ENCODE assay signal across 22 cellular contexts in the genomic region with DNA sequence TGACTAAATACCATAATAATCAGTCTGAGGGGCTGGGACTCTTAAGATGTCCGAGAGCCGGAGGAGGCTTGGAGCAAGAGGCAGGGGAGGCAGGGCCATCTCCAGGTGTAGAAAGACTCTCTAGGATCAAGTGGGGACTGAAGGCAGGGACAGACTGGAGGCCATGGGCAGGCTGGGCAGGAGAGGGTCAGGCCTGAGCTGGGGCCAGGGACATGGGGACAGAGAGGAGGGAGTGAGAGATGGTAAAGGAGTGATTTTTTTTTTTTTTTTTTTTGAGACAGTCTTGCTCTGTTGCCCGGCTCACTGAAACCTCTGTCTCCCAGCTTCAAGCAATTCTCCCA. TPM values are rescaled to one million over a fixed set of nuclear protein-coding genes. Genes with fewer than 3 reads are reported as not detected.
A peak's percentile ranks its signal among the peaks of the same experiment; 100 is the strongest.
DNase-seq lines count a peak whose midpoint lies in the region; ATAC-seq and TF ChIP-seq lines count a peak whose summit lies in the region.
"Had no signal": no experiment of that assay in that cellular context is flagged by ENCODE, and none has a peak within 500 bp of the region (broad histone marks: within the 10 kb centered on the region; RNA-seq: fewer than 3 reads in every experiment).

No MANE protein-coding gene starts in this region.

- no peak overlapping the region for H3K4me3 ChIP-seq in Panc1 (ENCODE audit: low read depth in 2 of 2, low read length in 2 of 2)
- no peak overlapping the region for H3K4me3 ChIP-seq in endodermal cell (ENCODE audit: low read length)
- no peak overlapping the region for H3K4me3 ChIP-seq in gastrocnemius medialis
- H3K4me3 ChIP-seq: esophagus muscularis mucosa, GM12878, ovary had no signal

- H3K27ac ChIP-seq in Panc1 (ENCODE audit: low read length), result no peak overlapping the region
- peak overlapping the region; percentile 38 for H3K27ac ChIP-seq in endodermal cell (ENCODE audit: low read depth, low read length)
- no peak overlapping the region for H3K27ac ChIP-seq in gastrocnemius medialis
- H3K27ac ChIP-seq: esophagus muscularis mucosa, ovary had no signal

- in situ Hi-C loops in Panc1 (cut with HindIII; ENCODE audit: low pct_unique_long_range_greater_than_20kb, low sequenced_read_pairs) (no loop called here), gastrocnemius medialis (cut with MboI; ENCODE audit: low sequenced_read_pairs in 4 of 4) (no loop called here)

- POLR2A ChIA-PET in Panc1 (lab: Charles Lee), result interaction anchor here (0.6 kb wide), 1 partner anchor 656 kb away, joined by 3 read pairs; no protein-coding TSS in a partner anchor

- H3K27ac Mint-ChIP-seq in activated T-cell treated with anti-CD3 and anti-CD28 coated beads, Interleukin-2, amount 50 U/mL, for 72 hours, result no peak overlapping the region
- H3K27ac Mint-ChIP-seq in endodermal cell (no peak overlapping the region), neural crest cell (ENCODE audit: unreplicated experiment) (peak overlapping the region; percentile 86)

- WGBS in endodermal cell (ENCODE audit: insufficient coverage in 1 of 2, insufficient read length in 1 of 2), 2 experiments, result 84 to 89% methylated on average over 2 to 3 of the region's 3 CpGs

- intact Hi-C loops in Panc1 (cut with micrococcal nuclease; ENCODE audit: unreplicated experiment) (no loop called here), gastrocnemius medialis (cut with DNase I; ENCODE audit: low total_unique reads) (no loop called here)

- no peaks in the 10 kb centered on the region for H3K9me3 ChIP-seq in Panc1 (ENCODE audit: control insufficient read depth, insufficient read depth, low read depth, low read length)
- no peaks in the 10 kb centered on the region for H3K9me3 ChIP-seq in endodermal cell (ENCODE audit: control insufficient read depth, low read length)
- no peaks in the 10 kb centered on the region for H3K9me3 ChIP-seq in gastrocnemius medialis
- H3K9me3 ChIP-seq: esophagus muscularis mucosa, ovary had no signal

- no peak for DNase-seq in activated T-cell treated with anti-CD3 and anti-CD28 coated beads, Interleukin-2, amount 50 U/mL, for 4 hours
- no peak for DNase-seq in activated T-cell treated with anti-CD3 and anti-CD28 coated beads, Interleukin-2, amount 50 U/mL, for 72 hours
- no peak for DNase-seq in Panc1 (ENCODE audit: low read depth, low spot score)
- DNase-seq in endodermal cell, result no peak
- no peak for DNase-seq in neural crest cell (ENCODE audit: low read depth, low spot score)
- DNase-seq in gastrocnemius medialis, result no peak
- no peak for DNase-seq in amniotic stem cell (lab: John Stamatoyannopoulos, UW)
- no peak for DNase-seq in dedifferentiated amniotic fluid mesenchymal stem cell (ENCODE audit: extremely low spot score)
- DNase-seq: activated CD4-positive, alpha-beta T cell treated with anti-CD3 and anti-CD28 coated beads for 48 hours; mesendoderm; NCI-H187; NCI-H510A treated with DMSO at 0.1 percent for 48 hours; ovary; SHP77 treated with DMSO at 0.1 percent for 48 hours; stimulated activated CD4-positive, alpha-beta T cell treated with anti-CD3 and anti-CD28 coated beads, Interleukin-4, amount 100 ng/mL, for 1 hour; T1000 had no signal

- TF ChIP-seq CTCF in Panc1 (IDR thresholded peaks at IDR 0.05) (no peak), endodermal cell (conservative IDR thresholded peaks at IDR 0.05) (no peak), neural crest cell (conservative IDR thresholded peaks at IDR 0.05) (no peak), gastrocnemius medialis (IDR thresholded peaks at IDR 0.05 in 4 of 5, conservative IDR thresholded peaks at IDR 0.05 in 1 of 5) (no peak)

- H3K9ac ChIP-seq in endodermal cell (ENCODE audit: extremely low read depth, low read length, poor library complexity, severe bottlenecking), result no peak overlapping the region

- H3K4me1 Mint-ChIP-seq in activated T-cell treated with anti-CD3 and anti-CD28 coated beads, Interleukin-2, amount 50 U/mL, for 4 hours (ENCODE audit: low read depth), result peaks cover 8% of the 10 kb centered on the region
- H3K4me1 Mint-ChIP-seq in activated T-cell treated with anti-CD3 and anti-CD28 coated beads, Interleukin-2, amount 50 U/mL, for 72 hours (ENCODE audit: low read depth), result peaks cover 16% of the 10 kb centered on the region
- H3K4me1 Mint-ChIP-seq in endodermal cell (peaks cover 1% of the 10 kb centered on the region), neural crest cell (peaks cover 40% of the 10 kb centered on the region)

- peak overlapping the region; percentile 50 for H3K4me3 Mint-ChIP-seq in activated T-cell treated with anti-CD3 and anti-CD28 coated beads, Interleukin-2, amount 50 U/mL, for 4 hours
- H3K4me3 Mint-ChIP-seq in activated T-cell treated with anti-CD3 and anti-CD28 coated beads, Interleukin-2, amount 50 U/mL, for 72 hours, result peak overlapping the region in 1 of 2 donors; percentile 7
- no peak overlapping the region for H3K4me3 Mint-ChIP-seq in endodermal cell
- peak overlapping the region; percentile 84 for H3K4me3 Mint-ChIP-seq in neural crest cell

- CTCF ChIA-PET in Panc1 (lab: Charles Lee), result interaction anchor here (0.6 kb wide), 1 partner anchor 58 kb away, joined by 7 read pairs; no protein-coding TSS in a partner anchor

- no peaks in the 10 kb centered on the region; the same call in 1 of the 2 replicates for H3K36me3 ChIP-seq in Panc1 (ENCODE audit: control insufficient read depth, insufficient read depth, low read length)
- H3K36me3 ChIP-seq in endodermal cell (ENCODE audit: control insufficient read depth, insufficient read depth, low read length), result no peaks in the 10 kb centered on the region
- H3K36me3 ChIP-seq in gastrocnemius medialis, result peaks cover 0 to 9% of the 10 kb centered on the region in 2 donors
- H3K36me3 ChIP-seq: ovary had no signal

- H3K4me1 ChIP-seq in Panc1 (ENCODE audit: control insufficient read depth, insufficient read depth, low read length) (no peaks in the 10 kb centered on the region), endodermal cell (ENCODE audit: control insufficient read depth, insufficient read depth, low read length) (no peaks in the 10 kb centered on the region), gastrocnemius medialis (peaks cover 7 to 13% of the 10 kb centered on the region in 2 donors)

- H3K27me3 Mint-ChIP-seq in activated T-cell treated with anti-CD3 and anti-CD28 coated beads, Interleukin-2, amount 50 U/mL, for 4 hours (ENCODE audit: low read depth), result no peaks in the 10 kb centered on the region
- H3K27me3 Mint-ChIP-seq in activated T-cell treated with anti-CD3 and anti-CD28 coated beads, Interleukin-2, amount 50 U/mL, for 72 hours (ENCODE audit: low read depth), result no peaks in the 10 kb centered on the region
- H3K27me3 Mint-ChIP-seq in endodermal cell (ENCODE audit: insufficient read depth) (peaks cover 22% of the 10 kb centered on the region), neural crest cell (ENCODE audit: low read depth) (peaks cover 8% of the 10 kb centered on the region)

- no peak for ATAC-seq in activated T-cell treated with anti-CD3 and anti-CD28 coated beads, Interleukin-2, amount 50 U/mL, for 4 hours
- no peak for ATAC-seq in activated T-cell treated with anti-CD3 and anti-CD28 coated beads, Interleukin-2, amount 50 U/mL, for 72 hours (replicated peaks in 1 of 2)
- no peak for ATAC-seq in Panc1
- ATAC-seq in gastrocnemius medialis, result no peak
- ATAC-seq: GM12878 had no signal

- no peaks in the 10 kb centered on the region for H3K9me3 Mint-ChIP-seq in activated T-cell treated with anti-CD3 and anti-CD28 coated beads, Interleukin-2, amount 50 U/mL, for 4 hours
- H3K9me3 Mint-ChIP-seq in activated T-cell treated with anti-CD3 and anti-CD28 coated beads, Interleukin-2, amount 50 U/mL, for 72 hours, result no peaks in the 10 kb centered on the region
- H3K9me3 Mint-ChIP-seq in endodermal cell, result no peaks in the 10 kb centered on the region
- H3K9me3 Mint-ChIP-seq in neural crest cell, result no peaks in the 10 kb centered on the region

- TF ChIP-seq POLR2A in gastrocnemius medialis (IDR thresholded peaks at IDR 0.05), result no peak

- peaks cover 3% of the 10 kb centered on the region for H3K36me3 Mint-ChIP-seq in activated T-cell treated with anti-CD3 and anti-CD28 coated beads, Interleukin-2, amount 50 U/mL, for 4 hours (ENCODE audit: insufficient read depth)
- H3K36me3 Mint-ChIP-seq in activated T-cell treated with anti-CD3 and anti-CD28 coated beads, Interleukin-2, amount 50 U/mL, for 72 hours (ENCODE audit: insufficient read depth in 2 of 2), result peaks cover 0 to 4% of the 10 kb centered on the region in 2 donors
- H3K36me3 Mint-ChIP-seq in endodermal cell (ENCODE audit: low read depth), result no peaks in the 10 kb centered on the region
- H3K36me3 Mint-ChIP-seq in neural crest cell (ENCODE audit: low read depth), result no peaks in the 10 kb centered on the region

- BruUV-seq in Panc1 (replicated peaks; lab: Mats Ljungman, UMichigan), result TSS peak; percentile 82

- H3K27me3 ChIP-seq in Panc1 (ENCODE audit: control insufficient read depth, insufficient read depth, low read length) (no peaks in the 10 kb centered on the region), endodermal cell (ENCODE audit: control insufficient read depth, insufficient read depth, low read length, poor library complexity, severe bottlenecking) (no peaks in the 10 kb centered on the region), gastrocnemius medialis (no peaks in the 10 kb centered on the region)
- H3K27me3 ChIP-seq: esophagus muscularis mucosa, ovary had no signal

RNA-seq across cellular contexts. Expression of a gene that starts 2.2 kb away (rescaled TPM):
- total RNA-seq in activated T-cell treated with anti-CD3 and anti-CD28 coated beads, Interleukin-2, amount 50 U/mL, for 4 hours, result 10 to 100 TPM; 51.7 to 59.4 (median 55.6) TPM
- total RNA-seq in activated T-cell treated with anti-CD3 and anti-CD28 coated beads, Interleukin-2, amount 50 U/mL, for 72 hours, result 10 to 100 TPM; 27.6 to 34.0 TPM
- total RNA-seq in Panc1 (2021; ENCODE audit: unreplicated experiment) (51.8 TPM), endodermal cell (10 to 100 TPM; 12.1 to 13.7 TPM), neural crest cell (10.9 and 13.5 TPM in 2 replicates), gastrocnemius medialis (10 to 100 TPM; 22.1 to 36.9 (median 27.8) TPM)
- 96.9 TPM for polyA plus RNA-seq in Panc1 (2012; ENCODE audit: insufficient read length)
- 5.6 TPM for polyA plus RNA-seq in endodermal cell (2013, experiment 1 of 2)
- polyA plus RNA-seq in endodermal cell (2013, experiment 2 of 2), result 4.8 TPM

RNA-seq across cellular contexts. Expression of a gene that starts 4.9 kb away (rescaled TPM):
- total RNA-seq in activated T-cell treated with anti-CD3 and anti-CD28 coated beads, Interleukin-2, amount 50 U/mL, for 4 hours, result not detected
- not detected for total RNA-seq in activated T-cell treated with anti-CD3 and anti-CD28 coated beads, Interleukin-2, amount 50 U/mL, for 72 hours
- not detected for total RNA-seq in Panc1 (2021; ENCODE audit: unreplicated experiment)
- 0.80 TPM for polyA plus RNA-seq in Panc1 (2012; ENCODE audit: insufficient read length)
- total RNA-seq in endodermal cell, result not detected
- polyA plus RNA-seq in endodermal cell (2013, experiment 1 of 2), result not detected
- polyA plus RNA-seq in endodermal cell (2013, experiment 2 of 2), result not detected
- total RNA-seq in neural crest cell, result 1.2 TPM in 1 of 2 replicates, not detected in the other
- not detected for total RNA-seq in gastrocnemius medialis
- total RNA-seq: dermis microvascular lymphatic vessel endothelial cell, G401, GM12878, H1, M059J, ovary had no signal
- polyA plus RNA-seq: GM12878, H1, ovary had no signal

RNA-seq across cellular contexts. Expression of a gene that starts 32.2 kb away (rescaled TPM):
- under 1 TPM; 0.26 to 0.84 (median 0.66) TPM for total RNA-seq in activated T-cell treated with anti-CD3 and anti-CD28 coated beads, Interleukin-2, amount 50 U/mL, for 4 hours
- under 1 TPM in 1 of 2 donors, not detected in 1; 0.76 TPM for total RNA-seq in activated T-cell treated with anti-CD3 and anti-CD28 coated beads, Interleukin-2, amount 50 U/mL, for 72 hours
- total RNA-seq in Panc1 (2021; ENCODE audit: unreplicated experiment) (2.0 TPM), endodermal cell (1 to 10 TPM; 8.3 to 9.5 TPM), neural crest cell (1.1 and 1.3 TPM in 2 replicates), gastrocnemius medialis (10 to 100 TPM in 1 of 4 donors, 1 to 10 TPM in 2, not detected in 1; 1.2 to 11.0 (median 1.9) TPM)
- 3.5 TPM for polyA plus RNA-seq in Panc1 (2012; ENCODE audit: insufficient read length)
- 1.7 TPM for polyA plus RNA-seq in endodermal cell (2013, experiment 1 of 2)
- polyA plus RNA-seq in endodermal cell (2013, experiment 2 of 2), result 2.4 TPM
- total RNA-seq: GM12878 had no signal

RNA-seq across cellular contexts. Expression of a gene that starts 32.5 kb away (rescaled TPM):
- 100 to 1,000 TPM; 111 to 122 (median 117) TPM for total RNA-seq in activated T-cell treated with anti-CD3 and anti-CD28 coated beads, Interleukin-2, amount 50 U/mL, for 4 hours
- total RNA-seq in activated T-cell treated with anti-CD3 and anti-CD28 coated beads, Interleukin-2, amount 50 U/mL, for 72 hours, result 10 to 100 TPM; 26.6 to 33.9 TPM
- total RNA-seq in Panc1 (2021; ENCODE audit: unreplicated experiment), result 66.7 TPM
- polyA plus RNA-seq in Panc1 (2012; ENCODE audit: insufficient read length), result 83.1 TPM
- total RNA-seq in endodermal cell, result 100 to 1,000 TPM; 119 to 123 TPM
- 88.6 TPM for polyA plus RNA-seq in endodermal cell (2013, experiment 1 of 2)
- polyA plus RNA-seq in endodermal cell (2013, experiment 2 of 2), result 88.0 TPM
- 125 and 129 TPM in 2 replicates for total RNA-seq in neural crest cell
- 10 to 100 TPM; 29.2 to 67.4 (median 45.4) TPM for total RNA-seq in gastrocnemius medialis

RNA-seq across cellular contexts. Expression of a gene that starts 59.4 kb away (rescaled TPM):
- total RNA-seq in activated T-cell treated with anti-CD3 and anti-CD28 coated beads, Interleukin-2, amount 50 U/mL, for 4 hours, result not detected
- under 1 TPM in 1 of 2 donors, not detected in 1; 0.58 TPM for total RNA-seq in activated T-cell treated with anti-CD3 and anti-CD28 coated beads, Interleukin-2, amount 50 U/mL, for 72 hours
- total RNA-seq in Panc1 (2021; ENCODE audit: unreplicated experiment) (0.57 TPM), endodermal cell (1 to 10 TPM; 2.3 to 7.0 TPM), neural crest cell (42.5 and 50.2 TPM in 2 replicates), gastrocnemius medialis (under 1 TPM in 3 of 4 donors, not detected in 1; 0.33 to 0.81 (median 0.34) TPM)
- 0.96 TPM for polyA plus RNA-seq in Panc1 (2012; ENCODE audit: insufficient read length)
- 48.9 TPM for polyA plus RNA-seq in endodermal cell (2013, experiment 1 of 2)
- polyA plus RNA-seq in endodermal cell (2013, experiment 2 of 2), result 53.8 TPM
- total RNA-seq: dermis microvascular lymphatic vessel endothelial cell, GM12878, M059J had no signal
